Comparison of ENCODE assay signal across 19 cellular contexts in the genomic region with DNA sequence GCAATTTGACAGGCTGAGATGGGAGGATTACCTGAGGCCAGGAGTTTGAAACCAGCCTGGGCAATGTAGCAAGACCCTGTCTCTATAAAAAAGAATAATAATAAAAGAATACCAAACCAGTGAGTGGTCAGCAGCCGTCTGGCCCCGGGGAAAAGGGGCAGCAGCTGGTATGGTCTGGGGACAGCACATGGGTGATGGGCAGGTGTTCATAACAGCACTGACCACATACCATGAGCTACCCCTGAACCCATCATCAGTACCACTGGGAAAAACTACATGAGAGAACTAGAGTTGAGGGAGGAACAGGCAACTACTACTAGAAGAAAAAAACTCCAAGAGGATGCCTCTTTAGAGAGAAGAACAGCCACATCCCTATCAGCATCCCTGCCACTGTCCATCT. TPM values are rescaled to one million over a fixed set of nuclear protein-coding genes. Genes with fewer than 3 reads are reported as not detected.
DNase-seq lines count a peak whose midpoint lies in the region; ATAC-seq and TF ChIP-seq lines count a peak whose summit lies in the region.
"Had no signal": no experiment of that assay in that cellular context is flagged by ENCODE, and none has a peak within 500 bp of the region (broad histone marks: within the 10 kb centered on the region; RNA-seq: fewer than 3 reads in every experiment).

No MANE protein-coding gene starts in this region.

- H3K27ac Mint-ChIP-seq in CD4-positive, alpha-beta T cell = peak overlapping the region; percentile 90
- H3K27ac Mint-ChIP-seq in central memory CD8-positive, alpha-beta T cell (ENCODE audit: low read depth) = peak overlapping the region; percentile 93
- no peak overlapping the region for H3K27ac Mint-ChIP-seq in endothelial cell (ENCODE audit: unreplicated experiment)

- no peaks in the 10 kb centered on the region for H3K9me3 Mint-ChIP-seq in CD4-positive, alpha-beta T cell
- H3K9me3 Mint-ChIP-seq in central memory CD8-positive, alpha-beta T cell = no peaks in the 10 kb centered on the region
- no peaks in the 10 kb centered on the region for H3K9me3 Mint-ChIP-seq in endothelial cell (ENCODE audit: unreplicated experiment)

- H3K4me2 ChIP-seq in osteoblast (ENCODE audit: insufficient read depth, low read length) = no peak overlapping the region
- H3K4me2 ChIP-seq: PC-9 had no signal

- H3K4me3 ChIP-seq in osteoblast (ENCODE audit: insufficient read depth, low read length) = no peak overlapping the region
- H3K4me3 ChIP-seq: GM12878, GM23248, PC-9, SJSA1 had no signal

- no peaks in the 10 kb centered on the region for H3K79me2 ChIP-seq in osteoblast (ENCODE audit: insufficient read depth, low read length)

- H3K4me1 Mint-ChIP-seq in CD4-positive, alpha-beta T cell (ENCODE audit: low read depth) = peaks cover 81% of the 10 kb centered on the region
- peaks cover 80% of the 10 kb centered on the region for H3K4me1 Mint-ChIP-seq in central memory CD8-positive, alpha-beta T cell
- H3K4me1 Mint-ChIP-seq in endothelial cell (ENCODE audit: unreplicated experiment) = no peaks in the 10 kb centered on the region

- intact Hi-C loops in CD4-positive, alpha-beta T cell (cut with DNase I, micrococcal nuclease) = no loop called here

- peaks cover 91% of the 10 kb centered on the region for H3K36me3 Mint-ChIP-seq in CD4-positive, alpha-beta T cell (ENCODE audit: low read depth)
- H3K36me3 Mint-ChIP-seq in central memory CD8-positive, alpha-beta T cell (ENCODE audit: insufficient read depth) = peaks cover 37% of the 10 kb centered on the region
- H3K36me3 Mint-ChIP-seq in endothelial cell (ENCODE audit: low read depth, unreplicated experiment) = no peaks in the 10 kb centered on the region

- ATAC-seq in CD4-positive, alpha-beta T cell (ENCODE audit: poor library complexity) = no peak
- no peak for ATAC-seq in central memory CD8-positive, alpha-beta T cell (replicated peaks; ENCODE audit: extremely low read depth, poor library complexity, severe bottlenecking)
- ATAC-seq: GM12878, HCT116 had no signal

- no peak overlapping the region for H2AFZ ChIP-seq in osteoblast (ENCODE audit: low read length)
- H2AFZ ChIP-seq: GM23248, PC-9 had no signal

- no peaks in the 10 kb centered on the region for H3K27me3 ChIP-seq in CD4-positive, alpha-beta T cell (ENCODE audit: control insufficient read depth, insufficient read depth, low read length)
- H3K27me3 ChIP-seq in osteoblast (ENCODE audit: insufficient read depth, low read length) = no peaks in the 10 kb centered on the region
- H3K27me3 ChIP-seq: SJSA1 had no signal

- DNase-seq in CD4-positive, alpha-beta T cell = no peak
- DNase-seq in LHCN-M2 (ENCODE audit: low read depth) = peak; percentile 59
- no peak for DNase-seq in central memory CD8-positive, alpha-beta T cell (ENCODE audit: low spot score in 2 of 2)
- no peak for DNase-seq in osteoblast (ENCODE audit: insufficient read length, low spot score, missing footprints)
- no peak for DNase-seq in GF-D8 (lab: John Stamatoyannopoulos, UW)
- no peak for DNase-seq in NCI-H1105 (lab: John Stamatoyannopoulos, UW)
- DNase-seq in endothelial cell (ENCODE audit: low spot score) = no peak
- DNase-seq in NCI-H1048 (lab: John Stamatoyannopoulos, UW) = no peak
- DNase-seq: DND-41, GM23248, NCI-H1417 treated with DMSO at 0.1 percent for 48 hours, NCI-H2029, NCI-H510A, PC-9 had no signal

- no peak for TF ChIP-seq CTCF in CD4-positive, alpha-beta T cell (IDR thresholded peaks at IDR 0.05)
- TF ChIP-seq CTCF in osteoblast (IDR thresholded peaks at IDR 0.05; ENCODE audit: extremely low read depth, low read depth, low read length) (no peak), endothelial cell (IDR thresholded peaks at IDR 0.05; ENCODE audit: unreplicated experiment) (no peak)

- POLR2A ChIA-PET in CD4-positive, alpha-beta T cell (lab: Charles Lee) = interaction anchor here (1.4 kb wide), 1 partner anchor 27 kb away, joined by 4 read pairs; no protein-coding TSS in a partner anchor

- no peaks in the 10 kb centered on the region for H3K9me3 ChIP-seq in CD4-positive, alpha-beta T cell (ENCODE audit: control insufficient read depth, low read length)
- H3K9me3 ChIP-seq in osteoblast (ENCODE audit: low read depth, low read length) = no peaks in the 10 kb centered on the region
- H3K9me3 ChIP-seq: SJSA1 had no signal

- H3K27ac ChIP-seq in CD4-positive, alpha-beta T cell (ENCODE audit: low read depth, low read length) = peak overlapping the region; percentile 3
- peak overlapping the region; percentile 51 for H3K27ac ChIP-seq in osteoblast (ENCODE audit: low read depth, low read length)
- H3K27ac ChIP-seq: C4-2B, HL-60, PC-9, SJSA1 had no signal

- no peaks in the 10 kb centered on the region for H3K36me3 ChIP-seq in osteoblast (ENCODE audit: insufficient read depth, low read length)
- H3K36me3 ChIP-seq: SJSA1 had no signal

- CTCF ChIA-PET in CD4-positive, alpha-beta T cell (lab: Charles Lee) = interaction anchor here (1.2 kb wide), 1 partner anchor 39 kb away, joined by 3 read pairs; no protein-coding TSS in a partner anchor

- no peaks in the 10 kb centered on the region for H3K27me3 Mint-ChIP-seq in CD4-positive, alpha-beta T cell
- no peaks in the 10 kb centered on the region for H3K27me3 Mint-ChIP-seq in central memory CD8-positive, alpha-beta T cell
- H3K27me3 Mint-ChIP-seq in endothelial cell (ENCODE audit: unreplicated experiment) = no peaks in the 10 kb centered on the region

- H3K4me3 Mint-ChIP-seq in CD4-positive, alpha-beta T cell = no peak overlapping the region
- no peak overlapping the region for H3K4me3 Mint-ChIP-seq in central memory CD8-positive, alpha-beta T cell
- H3K4me3 Mint-ChIP-seq in endothelial cell (ENCODE audit: unreplicated experiment) = no peak overlapping the region

- peaks cover 15% of the 10 kb centered on the region for H3K4me1 ChIP-seq in osteoblast (ENCODE audit: insufficient read depth, low read length)
- H3K4me1 ChIP-seq: SJSA1 had no signal

- no peaks in the 10 kb centered on the region for H4K20me1 ChIP-seq in osteoblast (ENCODE audit: insufficient read depth, low read length)

RNA-seq across cellular contexts. Expression of a gene that starts 40.7 kb away (rescaled TPM):
- 10 to 100 TPM; 46.4 to 46.6 TPM for total RNA-seq in CD4-positive, alpha-beta T cell
- 2.8 and 5.5 TPM in 2 replicates for total RNA-seq in LHCN-M2 (2014; rRNA removed)
- polyA plus RNA-seq in LHCN-M2 (2012) = 3.5 TPM
- 21.7 and 22.7 TPM in 2 replicates for total RNA-seq in osteoblast
- total RNA-seq in endothelial cell (ENCODE audit: unreplicated experiment) = 4.0 TPM
